ENCODE assay signal across 25 cellular contexts in the genomic region with DNA sequence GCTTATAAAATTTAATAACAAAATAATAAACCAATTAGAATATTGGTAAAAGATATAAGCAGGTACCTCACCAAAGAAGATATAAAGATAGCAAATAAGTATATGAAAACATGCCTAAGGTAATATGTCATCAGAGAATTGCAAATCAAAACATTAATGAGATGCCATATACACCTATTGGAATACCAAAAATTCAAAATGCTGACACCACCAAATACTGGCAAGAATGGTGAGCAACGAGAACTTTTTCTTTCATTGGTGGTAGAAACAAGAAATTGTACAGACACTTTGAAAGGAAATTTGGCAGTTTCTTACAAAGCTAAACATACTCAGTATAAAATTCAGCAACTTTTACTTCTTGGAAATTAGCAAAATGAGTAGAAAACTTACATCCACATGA.
"Had no signal": no experiment of that assay in that cellular context is flagged by ENCODE, and none has a peak within 500 bp of the region (broad histone marks: within the 10 kb centered on the region; RNA-seq: fewer than 3 reads in every experiment).

No MANE protein-coding gene starts in this region.

- H3K4me1 ChIP-seq: neural progenitor cell, parathyroid adenoma, psoas muscle, stomach, thyroid gland, tibial nerve, upper lobe of left lung, vagina had no signal

- H3K9ac ChIP-seq: neural progenitor cell, parathyroid adenoma had no signal

- H3K36me3 ChIP-seq: neural progenitor cell, ovary, stomach, thoracic aorta, thyroid gland, tibial nerve, upper lobe of left lung, vagina had no signal

- H3K27me3 ChIP-seq: neural progenitor cell, stomach, thyroid gland, tibial nerve, upper lobe of left lung, vagina had no signal

- H3K4me2 ChIP-seq: neural progenitor cell had no signal

- DNase-seq: naive thymus-derived CD4-positive, alpha-beta T cell; natural killer cell; occipital lobe; ovary; posterior cingulate gyrus; psoas muscle; right cardiac atrium; stimulated activated CD4-positive, alpha-beta T cell treated with anti-CD3 and anti-CD28 coated beads, Interleukin-15, amount 100 ng/mL, for 24 hours; stimulated activated CD4-positive, alpha-beta T cell treated with anti-CD3 and anti-CD28 coated beads, Interleukin-2, amount 100 ng/mL, for 24 hours; stimulated activated CD4-positive, alpha-beta T cell treated with anti-CD3 and anti-CD28 coated beads, Interleukin-2, amount 100 ng/mL, for 48 hours; stimulated activated CD4-positive, alpha-beta T cell treated with anti-CD3 and anti-CD28 coated beads, Interleukin-4, amount 100 ng/mL, for 24 hours; stimulated activated naive B cell treated with anti-CD40 and anti-IgM and Interleukin-4, amounts not matched to agents 10 μg/mL and 1 μg/mL and 100 μg/mL, for 72 hours; stimulated activated naive CD4-positive, alpha-beta T cell treated with Interleukin-2 at 50 U/mL for 16 hours; stomach; thyroid gland; upper lobe of left lung had no signal

- H2AFZ ChIP-seq: neural progenitor cell, parathyroid adenoma had no signal

- H3K27ac ChIP-seq: neural progenitor cell, ovary, parathyroid adenoma, psoas muscle, skin epidermis, stomach, thoracic aorta, thyroid gland, tibial nerve, upper lobe of left lung, vagina had no signal

- H3K79me2 ChIP-seq: parathyroid adenoma had no signal

- H3K9me3 ChIP-seq: ovary, psoas muscle, stomach, thoracic aorta, thyroid gland, tibial nerve, upper lobe of left lung, vagina had no signal

- ATAC-seq: naive thymus-derived CD4-positive, alpha-beta T cell; natural killer cell; psoas muscle; right cardiac atrium; sciatic nerve; stimulated activated effector memory CD8-positive, alpha-beta T cell treated with anti-CD3 and anti-CD28 coated beads, Interleukin-12 subunit alpha, Interleukin-12 subunit beta, amount 100 ng/mL, for 72 hours; stimulated activated naive B cell treated with anti-CD40 and anti-IgM and Interleukin-4, amounts not matched to agents 10 μg/mL and 1 μg/mL and 100 μg/mL, for 72 hours had no signal

- H3K4me3 ChIP-seq: neural progenitor cell, ovary, psoas muscle, skin epidermis, stomach, thoracic aorta, thyroid gland, tibial nerve, upper lobe of left lung, vagina had no signal

- FAIRE-seq: urothelium cell line had no signal
